2 cellular contexts compared by ENCODE assay signal in genomic region chr10:90821864-90822263, GRCh38. TPM values are rescaled to one million over a fixed set of nuclear protein-coding genes. Genes with fewer than 3 reads are reported as not detected.
"Had no signal": no experiment of that assay in that cellular context is flagged by ENCODE, and none has a peak within 500 bp of the region (broad histone marks: within the 10 kb centered on the region; RNA-seq: fewer than 3 reads in every experiment).

No MANE protein-coding gene starts in this region.

RNA-seq across cellular contexts. Expression of gene HTR7, which starts 36.0 kb away (rescaled TPM):
- total RNA-seq: left ventricle myocardium superior had no signal
- polyA plus RNA-seq: naive thymus-derived CD4-positive, alpha-beta T cell had no signal
